In the genomic region with DNA sequence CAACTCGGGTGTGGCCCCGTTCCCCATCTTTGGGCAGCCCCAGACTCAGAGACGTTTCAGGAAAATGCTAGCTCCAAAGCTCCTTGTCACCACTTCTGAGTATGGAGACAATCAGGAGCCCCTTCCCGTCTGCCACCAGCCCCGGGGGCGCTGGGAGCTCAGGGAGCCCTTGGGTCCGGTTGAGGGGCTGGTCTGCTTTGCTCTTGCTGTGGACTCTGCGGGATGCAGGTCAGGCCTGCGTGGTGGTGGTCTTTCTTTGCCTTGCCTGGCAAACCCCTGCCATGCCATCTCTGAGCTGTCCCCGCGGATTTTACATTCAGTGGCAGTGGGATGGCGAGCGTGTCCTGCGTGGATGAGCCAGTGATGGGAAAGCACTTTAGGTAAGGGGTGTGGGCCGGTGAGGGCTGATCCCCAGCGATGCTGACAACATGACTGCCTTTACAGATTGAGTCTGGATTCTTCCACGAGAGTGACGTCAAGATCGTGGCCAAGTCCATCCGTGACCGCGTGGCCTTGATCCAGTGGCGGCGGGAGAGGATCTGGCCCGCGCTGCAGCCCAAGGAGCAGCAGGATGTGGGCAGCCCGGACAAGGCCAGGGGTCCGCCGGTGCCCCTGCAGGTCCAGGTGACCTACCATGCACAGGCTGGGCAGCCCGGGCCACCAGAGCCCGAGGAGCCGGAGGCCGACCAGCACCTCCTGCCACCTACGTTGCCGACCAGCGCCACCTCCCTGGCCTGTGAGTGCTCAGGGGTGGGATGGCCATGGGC, we compare ENCODE assay signal across 25 cellular contexts.
"Had no signal": no experiment of that assay in that cellular context is flagged by ENCODE, and none has a peak within 500 bp of the region (broad histone marks: within the 10 kb centered on the region; RNA-seq: fewer than 3 reads in every experiment).

No MANE protein-coding gene starts in this region.

- H3K36me3 Mint-ChIP-seq: immature natural killer cell; mesothelial cell of epicardium; naive B cell; natural killer cell; stimulated activated naive B cell treated with anti-CD40 and anti-IgM and Interleukin-4, amounts not matched to agents 10 μg/mL and 1 μg/mL and 100 μg/mL, for 72 hours had no signal

- ATAC-seq: left lobe of liver; natural killer cell; right lobe of liver; stimulated activated naive B cell treated with anti-CD40 and anti-IgM and Interleukin-4, amounts not matched to agents 10 μg/mL and 1 μg/mL and 100 μg/mL, for 72 hours; stimulated activated naive CD8-positive, alpha-beta T cell treated with anti-CD3 and anti-CD28 coated beads, Interleukin-15, Interleukin-2, amounts not matched to agents 100 U/mL and 50 U/mL, for 24 hours had no signal

- H3K27me3 ChIP-seq: neural progenitor cell, ovary, right lobe of liver, stomach, testis, thyroid gland, transverse colon, upper lobe of left lung, vagina had no signal

- H3K36me3 ChIP-seq: neural progenitor cell, ovary, prostate gland, right lobe of liver, thyroid gland, upper lobe of left lung, vagina had no signal

- H3K27ac Mint-ChIP-seq: immature natural killer cell; mesothelial cell of epicardium; naive B cell; natural killer cell; nephron progenitor cell; stimulated activated naive B cell treated with anti-CD40 and anti-IgM and Interleukin-4, amounts not matched to agents 10 μg/mL and 1 μg/mL and 100 μg/mL, for 72 hours had no signal

- H3K4me3 ChIP-seq: lung, neural progenitor cell, ovary, prostate gland, right lobe of liver, smooth muscle cell, stomach, testis, thyroid gland, transverse colon, upper lobe of left lung, vagina had no signal

- H3K27me3 Mint-ChIP-seq: stimulated activated naive B cell treated with anti-CD40 and anti-IgM and Interleukin-4, amounts not matched to agents 10 μg/mL and 1 μg/mL and 100 μg/mL, for 72 hours had no signal

- H3K4me3 Mint-ChIP-seq: immature natural killer cell; mesothelial cell of epicardium; naive B cell; natural killer cell; nephron progenitor cell; neural progenitor cell; stimulated activated naive B cell treated with anti-CD40 and anti-IgM and Interleukin-4, amounts not matched to agents 10 μg/mL and 1 μg/mL and 100 μg/mL, for 72 hours had no signal

- H3K4me2 ChIP-seq: neural progenitor cell, smooth muscle cell had no signal

- H2AFZ ChIP-seq: neural progenitor cell had no signal

- H3K4me1 Mint-ChIP-seq: immature natural killer cell, mesothelial cell of epicardium, naive B cell, natural killer cell had no signal

- H3K27ac ChIP-seq: neural progenitor cell, ovary, prostate gland, right lobe of liver, stomach, testis, thyroid gland, transverse colon, upper lobe of left lung, vagina had no signal

- H3K9me3 Mint-ChIP-seq: immature natural killer cell; mesothelial cell of epicardium; naive B cell; natural killer cell; nephron progenitor cell; neural progenitor cell; stimulated activated naive B cell treated with anti-CD40 and anti-IgM and Interleukin-4, amounts not matched to agents 10 μg/mL and 1 μg/mL and 100 μg/mL, for 72 hours had no signal

- DNase-seq: head of caudate nucleus; hypothalamus; immature natural killer cell; mesendoderm; naive B cell; natural killer cell; nephron progenitor cell; ovary; stimulated activated CD4-positive, alpha-beta T cell treated with anti-CD3 and anti-CD28 coated beads, Interleukin-1b, Interleukin-23, amount 100 ng/mL, for 48 hours; stimulated activated CD4-positive, alpha-beta T cell treated with anti-CD3 and anti-CD28 coated beads, Interleukin-2, amount 100 ng/mL, for 48 hours; stimulated activated naive B cell treated with anti-CD40 and anti-IgM and Interleukin-4, amounts not matched to agents 10 μg/mL and 1 μg/mL and 100 μg/mL, for 72 hours; stimulated activated naive CD8-positive, alpha-beta T cell treated with anti-CD3 and anti-CD28 coated beads, Interleukin-15, Interleukin-2, amounts not matched to agents 100 U/mL and 50 U/mL, for 24 hours; stomach; testis; thyroid gland; transverse colon; upper lobe of left lung had no signal

- H3K4me1 ChIP-seq: prostate gland, right lobe of liver, testis, thyroid gland, upper lobe of left lung, vagina had no signal

- H3K9me3 ChIP-seq: ovary, prostate gland, right lobe of liver, stomach, testis, thyroid gland, transverse colon, upper lobe of left lung, vagina had no signal

- H3K9ac ChIP-seq: neural progenitor cell had no signal
